Comparison of ENCODE assay signal across 8 cellular contexts in genomic region chr3:15291589-15292541, GRCh38. TPM values are rescaled to one million over a fixed set of nuclear protein-coding genes. Genes with fewer than 3 reads are reported as not detected.
DNase-seq lines count a peak whose midpoint lies in the region; ATAC-seq lines count a peak whose summit lies in the region.

No MANE protein-coding gene starts in this region.

- peaks cover 0 to 1% of the 10 kb centered on the region in 2 donors for H3K36me3 Mint-ChIP-seq in activated naive CD4-positive, alpha-beta T cell treated with anti-CD3 and anti-CD28 coated beads, Interleukin-2, amount 50 U/mL, for 72 hours
- peaks cover 4 to 52% (median 22%) of the 10 kb centered on the region in 5 donors for H3K36me3 Mint-ChIP-seq in naive thymus-derived CD4-positive, alpha-beta T cell

- peak overlapping the region; percentile 33 to 62 for H3K27ac Mint-ChIP-seq in activated naive CD4-positive, alpha-beta T cell treated with anti-CD3 and anti-CD28 coated beads, Interleukin-2, amount 50 U/mL, for 72 hours
- H3K27ac Mint-ChIP-seq in naive thymus-derived CD4-positive, alpha-beta T cell: peak overlapping the region; percentile 77 to 97 (median 94)

- DNase-seq in OCI-M1 (lab: John Stamatoyannopoulos, UW) (peak; percentile 26), cortex of kidney (lab: John Stamatoyannopoulos, UW) (no peak), ureter (ENCODE audit: low spot score) (no peak), DMS79 treated with DMSO at 0.1 percent for 48 hours (lab: John Stamatoyannopoulos, UW) (no peak)
- DNase-seq in activated naive CD4-positive, alpha-beta T cell treated with anti-CD3 and anti-CD28 coated beads, Interleukin-2, amount 50 U/mL, for 72 hours (ENCODE audit: low spot score in 2 of 2): peak; percentile 62 to 75
- peak in 8 of 9 donors; percentile 61 to 78 (median 68) for DNase-seq in naive thymus-derived CD4-positive, alpha-beta T cell

- peak; percentile 92 for ATAC-seq in GM18511 (IDR thresholded peaks at IDR 0.05; ENCODE audit: unreplicated experiment)
- peak; percentile 91 for ATAC-seq in HG02759 (IDR thresholded peaks at IDR 0.05; ENCODE audit: unreplicated experiment)
- ATAC-seq in activated naive CD4-positive, alpha-beta T cell treated with anti-CD3 and anti-CD28 coated beads, Interleukin-2, amount 50 U/mL, for 72 hours: peak; percentile 88 to 89
- peak; percentile 84 for ATAC-seq in naive thymus-derived CD4-positive, alpha-beta T cell

- H3K4me1 Mint-ChIP-seq in naive thymus-derived CD4-positive, alpha-beta T cell: peaks cover 64 to 96% (median 85%) of the 10 kb centered on the region in 7 donors

- no peaks in the 10 kb centered on the region for H3K36me3 ChIP-seq in naive thymus-derived CD4-positive, alpha-beta T cell (ENCODE audit: control insufficient read depth in 2 of 3, insufficient read depth in 3 of 3, low read length in 3 of 3)

- no peaks in the 10 kb centered on the region for H3K9me3 ChIP-seq in naive thymus-derived CD4-positive, alpha-beta T cell (ENCODE audit: control insufficient read depth in 2 of 3, low read length in 3 of 3)

- peak overlapping the region; percentile 74 to 86 (median 80) for H3K4me3 Mint-ChIP-seq in naive thymus-derived CD4-positive, alpha-beta T cell

- peak overlapping the region; percentile 28 for H3K4me3 ChIP-seq in naive thymus-derived CD4-positive, alpha-beta T cell (ENCODE audit: low read length)

- H3K9me3 Mint-ChIP-seq in activated naive CD4-positive, alpha-beta T cell treated with anti-CD3 and anti-CD28 coated beads, Interleukin-2, amount 50 U/mL, for 72 hours: peaks cover 0 to under 1% of the 10 kb centered on the region in 2 donors
- peaks cover 0 to 5% (median 0%) of the 10 kb centered on the region in 11 donors for H3K9me3 Mint-ChIP-seq in naive thymus-derived CD4-positive, alpha-beta T cell

- peaks cover 58 to 62% of the 10 kb centered on the region in 2 donors for H3K4me1 ChIP-seq in naive thymus-derived CD4-positive, alpha-beta T cell (ENCODE audit: control insufficient read depth in 2 of 2, insufficient read depth in 2 of 2, low read length in 2 of 2)

- intact Hi-C loops in naive thymus-derived CD4-positive, alpha-beta T cell (cut with micrococcal nuclease): loop anchor here (1.0 to 2.0 kb wide), 10 partner anchors 8 to 86 kb away; partner anchors contain the start of gene SH3BP5 (in 1 of the 2)

- CTCF ChIA-PET in naive thymus-derived CD4-positive, alpha-beta T cell (lab: Charles Lee): interaction anchor here (1.0 to 1.7 kb wide), 3 partner anchors 21 to 24 kb away, joined by 3 to 5 read pairs (median 4); no protein-coding TSS in a partner anchor

- POLR2A ChIA-PET in naive thymus-derived CD4-positive, alpha-beta T cell (lab: Charles Lee): interaction anchor here (0.7 to 3.0 kb wide), 10 partner anchors 8 to 90 kb away, joined by 3 to 17 read pairs (median 4); partner anchors contain the start of gene SH3BP5

- H3K27ac ChIP-seq in naive thymus-derived CD4-positive, alpha-beta T cell (ENCODE audit: low read depth, low read length): peak overlapping the region; percentile 23

- H3K27me3 Mint-ChIP-seq in naive thymus-derived CD4-positive, alpha-beta T cell: no peaks in the 10 kb centered on the region

- H3K27me3 ChIP-seq in naive thymus-derived CD4-positive, alpha-beta T cell (ENCODE audit: control insufficient read depth in 2 of 2, insufficient read depth in 2 of 2, low read length in 2 of 2): no peaks in the 10 kb centered on the region

RNA-seq across cellular contexts. Expression of gene SH3BP5, which starts 40.5 kb away (rescaled TPM):
- 10 to 100 TPM in 1 of 2 donors, 1 to 10 TPM in 1; 2.6 to 18.9 TPM for total RNA-seq in activated naive CD4-positive, alpha-beta T cell treated with anti-CD3 and anti-CD28 coated beads, Interleukin-2, amount 50 U/mL, for 72 hours
- total RNA-seq in naive thymus-derived CD4-positive, alpha-beta T cell: 10 to 100 TPM; 18.5 to 64.7 (median 39.5) TPM
- 10 to 100 TPM; 38.2 to 49.6 TPM for polyA plus RNA-seq in naive thymus-derived CD4-positive, alpha-beta T cell
- total RNA-seq in ureter: 68.0 TPM

Comparison
In these comparisons a context has a peak if more than half of its experiments do, and no peak if none do; other contexts are left out.
1. DNase-seq: peak in OCI-M1 (single experiment), activated naive CD4-positive, alpha-beta T cell treated with anti-CD3 and anti-CD28 coated beads, Interleukin-2, amount 50 U/mL, for 72 hours (2 of 2) and naive thymus-derived CD4-positive, alpha-beta T cell (8 of 9); none in cortex of kidney (single experiment), ureter (single experiment) and DMS79 treated with DMSO at 0.1 percent for 48 hours (single experiment).
2. Peak in every context shown above with its lines, with median percentiles within 50 percentile points of each other: ATAC-seq.